In the genomic region with DNA sequence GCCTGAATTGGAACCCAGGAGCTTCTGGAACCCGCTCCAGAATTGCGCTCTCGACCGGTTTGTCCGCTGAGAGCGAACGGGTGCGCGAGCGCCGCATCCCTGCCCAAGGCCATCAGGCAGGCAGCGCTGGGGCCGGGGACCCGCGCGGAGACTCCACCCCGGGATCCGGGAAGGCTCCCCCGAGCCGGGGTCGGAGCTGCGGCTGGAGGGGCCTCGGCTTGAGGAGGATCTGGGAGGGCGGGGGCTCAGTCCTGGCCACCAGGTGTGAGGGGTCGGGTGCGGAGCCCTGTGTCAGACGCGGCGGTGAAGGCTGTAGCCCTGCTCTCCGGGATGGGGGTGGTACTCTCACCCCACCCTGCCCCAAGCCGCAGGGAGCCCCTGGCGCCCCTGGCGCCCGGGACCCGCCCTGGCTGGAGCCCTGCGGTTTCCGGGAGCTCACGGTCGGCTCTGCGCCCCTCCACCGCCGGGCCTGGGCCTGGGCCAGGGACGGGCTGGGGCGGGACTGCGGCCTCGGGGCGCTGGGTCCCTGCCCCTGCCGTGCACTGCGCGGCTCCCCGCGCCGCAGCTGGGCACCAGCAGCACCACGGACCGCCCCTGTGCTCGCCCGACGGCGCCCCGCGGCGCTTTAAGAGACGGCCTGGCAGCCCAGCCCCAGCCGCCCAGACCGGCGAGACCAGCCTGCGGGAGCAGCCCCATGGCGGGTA, we compare ENCODE assay signal across 8 cellular contexts. TPM values are rescaled to one million over a fixed set of nuclear protein-coding genes. Genes with fewer than 3 reads are reported as not detected.
DNase-seq lines count a peak whose midpoint lies in the region; ATAC-seq, FAIRE-seq and TF ChIP-seq lines count a peak whose summit lies in the region.
"Not testable (repeated sequence)": the region's sequence is repeated elsewhere in the genome, so short reads cannot be mapped to it uniquely, and the experiment has no call there.

SYT15 (plus strand) TSS at position 654 of the 704 bp plus-strand sequence; CDS start at position 695, 41 bp downstream.

- not testable (repeated sequence) for H3K4me3 ChIP-seq in A549; IMR-90 (ENCODE audit: insufficient read depth, low read depth, low read length); hepatocyte
- H3K4me3 ChIP-seq in ascending aorta: peak within 1 kb of the TSS in 1 of 2 donors; percentile 49
- peak within 1 kb of the TSS in 1 of 3 experiments; percentile 28; a peak in 2 of 6 replicates for H3K4me3 ChIP-seq in HepG2 (replicated peaks in 1 of 3; ENCODE audit: insufficient read depth in 1 of 3, low read depth in 2 of 3, low read length in 3 of 3)
- H3K4me3 ChIP-seq in neuronal stem cell (ENCODE audit: low read length in 2 of 2): peak within 1 kb of the TSS in 1 of 2 donors; percentile 22
- H3K4me3 ChIP-seq in spleen: peak within 1 kb of the TSS in 4 of 8 donors; percentile 10 to 49 (median 28)

- not testable (repeated sequence) for H3K9me2 ChIP-seq in hepatocyte (replicated peaks; ENCODE audit: insufficient read depth)

- H3K9me3 ChIP-seq in A549; IMR-90 (ENCODE audit: control insufficient read depth, insufficient read depth, low read length); ascending aorta; hepatocyte (ENCODE audit: low read depth); HepG2 (ENCODE audit: low read length); neuronal stem cell (replicated peaks in 1 of 2; ENCODE audit: control insufficient read depth in 2 of 2, insufficient read depth in 1 of 2, low read depth in 1 of 2, low read length in 2 of 2); spleen: not testable (repeated sequence)

- DNase-seq in A549 (ENCODE audit: low read depth in 1 of 2, low spot score in 1 of 2); IMR-90; ascending aorta (ENCODE audit: low spot score in 2 of 2); foreskin keratinocyte; hepatocyte (ENCODE audit: low spot score); HepG2 (ENCODE audit: low spot score); neuronal stem cell (ENCODE audit: low spot score): not testable (repeated sequence)
- peak; percentile 37 for DNase-seq in spleen

- not testable (repeated sequence) for H3K56ac ChIP-seq in IMR-90 (ENCODE audit: extremely low read depth, insufficient read depth, low read length)

- H3K27me3 ChIP-seq in IMR-90 (ENCODE audit: control insufficient read depth, insufficient read depth, low read length); ascending aorta; foreskin keratinocyte; hepatocyte; HepG2 (ENCODE audit: control insufficient read depth in 1 of 2, insufficient read depth in 2 of 2, low read length in 2 of 2); neuronal stem cell (ENCODE audit: control insufficient read depth in 3 of 3, insufficient read depth in 3 of 3, low read depth in 1 of 3, low read length in 3 of 3): not testable (repeated sequence)
- H3K27me3 ChIP-seq in spleen (replicated peaks in 1 of 7): peaks cover 0 to 13% (median 0%) of the 10 kb centered on the region in 7 donors

- not testable (repeated sequence) for H3K9ac ChIP-seq in IMR-90 (ENCODE audit: low read depth, low read length); HepG2 (ENCODE audit: insufficient read depth, low read depth, low read length); neuronal stem cell (ENCODE audit: low read depth, low read length, poor library complexity)

- not testable (repeated sequence) for H3K79me1 ChIP-seq in IMR-90 (ENCODE audit: low read depth in 1 of 2, low read length in 2 of 2); neuronal stem cell (ENCODE audit: low read depth, low read length)

- dilution Hi-C loops in IMR-90 (cut with HindIII; ENCODE audit: low sequenced_read_pairs, unreplicated experiment): not testable (repeated sequence)

- not testable (repeated sequence) for H3K79me2 ChIP-seq in hepatocyte; HepG2 (ENCODE audit: insufficient read depth, low read length)

- not testable (repeated sequence) for H2AK9ac ChIP-seq in IMR-90 (replicated peaks; ENCODE audit: low read depth, low read length, poor library complexity)

- H3K4me2 ChIP-seq in A549; IMR-90 (ENCODE audit: low read depth, low read length): not testable (repeated sequence)
- H3K4me2 ChIP-seq in hepatocyte (peak within 1 kb of the TSS; percentile 69), HepG2 (ENCODE audit: low read depth, low read length) (peak within 1 kb of the TSS; percentile 39; the same call in 1 of the 2 replicates), neuronal stem cell (ENCODE audit: insufficient read depth, low read length, poor library complexity, severe bottlenecking) (peak within 1 kb of the TSS; percentile 49)

- POLR2A ChIA-PET in A549 (lab: Yijun Ruan, JAX); IMR-90 (lab: Charles Lee; ENCODE audit: unreplicated experiment); HepG2 (lab: Yijun Ruan, JAX): not testable (repeated sequence)

- TF ChIP-seq RAD21 in A549 (conservative IDR thresholded peaks at IDR 0.05 in 1 of 2, IDR thresholded peaks at IDR 0.05 in 1 of 2); IMR-90 (IDR thresholded peaks at IDR 0.05; ENCODE audit: low read length); HepG2 (CRISPR knock-in tag; IDR thresholded peaks at IDR 0.05): not testable (repeated sequence)

- in situ Hi-C loops in IMR-90 (cut with MboI; ENCODE audit: low sequenced_read_pairs); HepG2 (cut with HindIII; ENCODE audit: extremely low pct_ligation_motif_present, low pct_unique_long_range_greater_than_20kb): not testable (repeated sequence)

- H2AFZ ChIP-seq in IMR-90 (replicated peaks; ENCODE audit: low read length, poor library complexity); hepatocyte; HepG2 (ENCODE audit: low read length); neuronal stem cell (ENCODE audit: low read length): not testable (repeated sequence)

- not testable (repeated sequence) for BruUV-seq in IMR-90 (replicated peaks; lab: Mats Ljungman, UMichigan); HepG2 (replicated peaks; lab: Mats Ljungman, UMichigan)

- not testable (repeated sequence) for FAIRE-seq in A549 (lab: Jason Lieb, UNC); HepG2 (lab: Jason Lieb, UNC)

- not testable (repeated sequence) for H4K91ac ChIP-seq in IMR-90 (ENCODE audit: insufficient read depth, low read depth, low read length); neuronal stem cell (ENCODE audit: low read depth, low read length, poor library complexity)

- TF ChIP-seq POLR2A in A549 (IDR thresholded peaks at IDR 0.05; ENCODE audit: low read length); IMR-90 (IDR thresholded peaks at IDR 0.05; ENCODE audit: low read depth, low read length); HepG2 (IDR thresholded peaks at IDR 0.05; ENCODE audit: insufficient read depth in 1 of 2, low read depth in 2 of 2, low read length in 2 of 2); spleen (IDR thresholded peaks at IDR 0.05): not testable (repeated sequence)

- not testable (repeated sequence) for H2BK120ac ChIP-seq in IMR-90 (ENCODE audit: low read depth, low read length); neuronal stem cell (ENCODE audit: low read depth, low read length)

- not testable (repeated sequence) for H4K5ac ChIP-seq in IMR-90 (ENCODE audit: low read depth, low read length)

- H3K23ac ChIP-seq in IMR-90 (ENCODE audit: low read depth, low read length); neuronal stem cell (ENCODE audit: low read depth, low read length, poor library complexity): not testable (repeated sequence)

- not testable (repeated sequence) for H2BK5ac ChIP-seq in IMR-90 (ENCODE audit: low read depth, low read length, poor library complexity, severe bottlenecking); neuronal stem cell (ENCODE audit: low read length)

- not testable (repeated sequence) for H3K14ac ChIP-seq in IMR-90 (replicated peaks; ENCODE audit: low read depth, low read length); neuronal stem cell (ENCODE audit: low read length)

- H2BK20ac ChIP-seq in IMR-90 (ENCODE audit: low read depth, low read length): not testable (repeated sequence)

- not testable (repeated sequence) for H2BK12ac ChIP-seq in neuronal stem cell (ENCODE audit: low read length)

- H3K4ac ChIP-seq in IMR-90 (ENCODE audit: low read depth, low read length); neuronal stem cell (ENCODE audit: low read length): not testable (repeated sequence)

- not testable (repeated sequence) for H4K8ac ChIP-seq in IMR-90 (ENCODE audit: low read depth in 2 of 2, low read length in 2 of 2); neuronal stem cell (ENCODE audit: low read depth, low read length)

- WGBS in A549 (ENCODE audit: missing lambda C conversion rate): 93% methylated on average over 26 of the region's 68 CpGs
- no CpG with 5 or more reads among the region's 68 CpGs for WGBS in IMR-90 (ENCODE audit: extremely low coverage in 2 of 2, insufficient read length in 1 of 2), 2 experiments
- 0% methylated on average over 17 of the region's 68 CpGs for WGBS in hepatocyte (ENCODE audit: low lambda C conversion rate, missing lambda C conversion rate)
- WGBS in HepG2 (ENCODE audit: low lambda C conversion rate): no CpG with 5 or more reads among the region's 68 CpGs
- no CpG with 5 or more reads among the region's 68 CpGs for WGBS in neuronal stem cell (ENCODE audit: extremely low coverage in 2 of 2, insufficient read length in 2 of 2, insufficient replicate concordance in 1 of 2), 2 donors
- WGBS in spleen, 5 donors: 1 to 3% (median 2%) methylated on average over 23 to 48 of the region's 68 CpGs; no CpG with 5 or more reads in 2 of the 5 donors

- H4K20me1 ChIP-seq in IMR-90 (ENCODE audit: insufficient read depth, low read length); hepatocyte (ENCODE audit: insufficient read depth, poor library complexity, severe bottlenecking); HepG2 (ENCODE audit: insufficient read depth, low read length): not testable (repeated sequence)

- TF ChIP-seq CTCF in A549 (IDR thresholded peaks at IDR 0.05); IMR-90 (conservative IDR thresholded peaks at IDR 0.05; ENCODE audit: low read depth, low read length); ascending aorta (IDR thresholded peaks at IDR 0.05); foreskin keratinocyte (conservative IDR thresholded peaks at IDR 0.05); hepatocyte (IDR thresholded peaks at IDR 0.05; ENCODE audit: poor library complexity); HepG2 (CRISPR knock-in tag; IDR thresholded peaks at IDR 0.05); spleen (IDR thresholded peaks at IDR 0.05 in 8 of 11, conservative IDR thresholded peaks at IDR 0.05 in 3 of 11): not testable (repeated sequence)

- not testable (repeated sequence) for H3K27ac ChIP-seq in A549; IMR-90 (ENCODE audit: insufficient read depth, low read length); ascending aorta; foreskin keratinocyte; hepatocyte; HepG2 (ENCODE audit: extremely low read length, insufficient read depth, low read length); neuronal stem cell (replicated peaks; ENCODE audit: low read length); spleen

- TF ChIP-seq EP300 in A549 (IDR thresholded peaks at IDR 0.05); HepG2 (IDR thresholded peaks at IDR 0.05; ENCODE audit: low read depth in 2 of 2, low read length in 2 of 2); HepG2 (CRISPR knock-in tag; IDR thresholded peaks at IDR 0.05; ENCODE audit: borderline replicate concordance): not testable (repeated sequence)

- not testable (repeated sequence) for H2BK15ac ChIP-seq in IMR-90 (ENCODE audit: low read depth, low read length); neuronal stem cell (ENCODE audit: low read length)

- CTCF ChIA-PET in A549 (lab: Yijun Ruan, JAX); IMR-90 (lab: Yijun Ruan, JAX); HepG2 (lab: Yijun Ruan, JAX; ENCODE audit: low intra/inter-chr PET ratio, low total read pairs): not testable (repeated sequence)

- not testable (repeated sequence) for H3K36me3 ChIP-seq in IMR-90 (ENCODE audit: control insufficient read depth, insufficient read depth, low read length); ascending aorta; hepatocyte (replicated peaks; ENCODE audit: insufficient read depth, low read depth); HepG2 (replicated peaks in 1 of 2; ENCODE audit: control insufficient read depth in 1 of 2, insufficient read depth in 2 of 2, low read length in 2 of 2); neuronal stem cell (replicated peaks in 1 of 2; ENCODE audit: control insufficient read depth in 2 of 2, insufficient read depth in 2 of 2, low read length in 2 of 2); spleen

- not testable (repeated sequence) for H3K9me1 ChIP-seq in IMR-90 (ENCODE audit: insufficient read depth, low read length)

- peak; percentile 39 to 52 for ATAC-seq in A549
- peak; percentile 70 for ATAC-seq in IMR-90 (ENCODE audit: low read depth)
- peak; percentile 17 for ATAC-seq in foreskin keratinocyte
- peak; percentile 69 for ATAC-seq in HepG2

- H3K4me1 ChIP-seq in A549; IMR-90 (ENCODE audit: control insufficient read depth, insufficient read depth, low read length); ascending aorta; foreskin keratinocyte; hepatocyte (ENCODE audit: insufficient read depth); HepG2 (ENCODE audit: insufficient read depth, low read length); neuronal stem cell (ENCODE audit: control insufficient read depth in 2 of 2, insufficient read depth in 1 of 2, low read depth in 1 of 2, low read length in 2 of 2); spleen: not testable (repeated sequence)

- H3K18ac ChIP-seq in IMR-90 (ENCODE audit: low read depth, low read length); neuronal stem cell (ENCODE audit: low read length): not testable (repeated sequence)

- intact Hi-C loops in IMR-90 (cut with micrococcal nuclease); ascending aorta (cut with DNase I); HepG2 (cut with micrococcal nuclease; ENCODE audit: unreplicated experiment); spleen (cut with DNase I; ENCODE audit: low total_unique reads): not testable (repeated sequence)

- not testable (repeated sequence) for H2AK5ac ChIP-seq in IMR-90 (ENCODE audit: low read depth, low read length); neuronal stem cell (ENCODE audit: low read depth, low read length)

RNA-seq across cellular contexts. Expression of gene SYT15, which starts in this region (rescaled TPM):
- polyA plus RNA-seq in A549 (2011; rRNA removed): 3.3 and 3.5 TPM in 2 replicates
- 3.5 and 4.3 TPM in 2 replicates for polyA plus RNA-seq in A549 (2012; cell fraction: cytosol; rRNA removed)
- polyA plus RNA-seq in A549 (2012; cell fraction: nucleus; rRNA removed): 4.5 and 4.8 TPM in 2 replicates
- polyA plus RNA-seq in A549 (2017; fragmentation: RNase III; extraction: RNeasy Plus Mini Kit Qiagen cat#74134 plus additional on column Dnase treatment): 2.8 to 3.6 TPM (median 3.2 TPM) in 3 replicates
- polyA minus RNA-seq in A549 (2011; rRNA and poly(A)+ RNA removed): 4.1 and 5.5 TPM in 2 replicates
- 0.54 and 1.1 TPM in 2 replicates for total RNA-seq in IMR-90 (2012; rRNA removed)
- 0.42 and 0.68 TPM in 2 replicates for polyA plus RNA-seq in IMR-90 (2012; rRNA removed)
- polyA plus RNA-seq in IMR-90 (2012; cell fraction: cytosol; rRNA removed): 0.09 and 0.25 TPM in 2 replicates
- polyA plus RNA-seq in IMR-90 (2012; cell fraction: nucleus; rRNA removed; ENCODE audit: low replicate concordance): 0.41 and 0.94 TPM in 2 replicates
- total RNA-seq in ascending aorta: 50.9 TPM
- total RNA-seq in foreskin keratinocyte: 0.10 and 0.32 TPM in 2 replicates
- 0.10 and 0.13 TPM in 2 replicates for polyA plus RNA-seq in foreskin keratinocyte
- total RNA-seq in hepatocyte: 0.24 and 2.9 TPM in 2 replicates
- polyA plus RNA-seq in hepatocyte: 1.1 and 1.2 TPM in 2 replicates
- 0.24 and 0.38 TPM in 2 replicates for total RNA-seq in HepG2 (2016; rRNA removed; fragmentation: Illumina TruSeq; extraction: Trizol)
- 0.40 TPM in 1 of 2 replicates, not detected in the other for total RNA-seq in HepG2 (2016; cell fraction: cytosol; rRNA removed; fragmentation: Illumina TruSeq; extraction: Trizol; ENCODE audit: low read depth)
- total RNA-seq in HepG2 (2016; cell fraction: insoluble cytoplasmic fraction; rRNA removed; fragmentation: Illumina TruSeq; extraction: Trizol): 0.19 and 0.34 TPM in 2 replicates
- 0.24 and 0.37 TPM in 2 replicates for total RNA-seq in HepG2 (2016; cell fraction: membrane; rRNA removed; fragmentation: Illumina TruSeq; extraction: Trizol)
- total RNA-seq in HepG2 (2016; cell fraction: nucleus; rRNA removed; fragmentation: Illumina TruSeq; extraction: Trizol): 0.43 and 0.47 TPM in 2 replicates
- polyA plus RNA-seq in HepG2 (2011; rRNA removed): 0.24 and 0.29 TPM in 2 replicates
- polyA plus RNA-seq in HepG2 (2011; cell fraction: cytosol; rRNA removed): 0.13 and 0.15 TPM in 2 replicates
- 0.51 and 0.57 TPM in 2 replicates for polyA plus RNA-seq in HepG2 (2011; cell fraction: nucleus; rRNA removed)
- 3.1 and 5.1 TPM in 2 replicates for polyA plus RNA-seq in HepG2 (2012)
- polyA plus RNA-seq in HepG2 (2016; cell fraction: cytosol; fragmentation: Illumina TruSeq; extraction: Trizol; ENCODE audit: low read depth): 0.25 TPM in 1 of 2 replicates, not detected in the other
- polyA plus RNA-seq in HepG2 (2016; cell fraction: insoluble cytoplasmic fraction; fragmentation: Illumina TruSeq; extraction: Trizol; ENCODE audit: low read depth): 0.30 and 0.46 TPM in 2 replicates
- polyA plus RNA-seq in HepG2 (2016; cell fraction: membrane; fragmentation: Illumina TruSeq; extraction: Trizol; ENCODE audit: low read depth): 0.15 and 0.24 TPM in 2 replicates
- 0.45 and 1.1 TPM in 2 replicates for polyA plus RNA-seq in HepG2 (2016; cell fraction: nucleus; fragmentation: Illumina TruSeq; extraction: Trizol; ENCODE audit: insufficient read depth, low read depth)
- polyA minus RNA-seq in HepG2 (2011; rRNA and poly(A)+ RNA removed; ENCODE audit: low replicate concordance): 0.70 and 0.86 TPM in 2 replicates
- polyA minus RNA-seq in HepG2 (2011; cell fraction: cytosol; rRNA and poly(A)+ RNA removed): not detected in 2 replicates
- 1.9 and 2.8 TPM in 2 replicates for polyA minus RNA-seq in HepG2 (2011; cell fraction: nucleus; rRNA and poly(A)+ RNA removed)
- 0.22 TPM for polyA plus RNA-seq in neuronal stem cell (2013, experiment 1 of 2)
- 0.24 TPM for polyA plus RNA-seq in neuronal stem cell (2013, experiment 2 of 2)
- 1 to 10 TPM in 6 of 7 donors, under 1 TPM in 1; 0.92 to 8.4 (median 3.2) TPM for total RNA-seq in spleen
- polyA plus RNA-seq in spleen: 1 to 10 TPM in 2 of 3 donors, under 1 TPM in 1; 0.20 to 1.5 (median 1.0) TPM

Comparison
In these comparisons a context has a peak if more than half of its experiments do, and no peak if none do; other contexts are left out.
1. Peak in ATAC-seq in foreskin keratinocyte; RNA of the gene not detected or under 1 TPM.
2. ATAC-seq: peak in every context shown above with its lines; median percentile 70 in IMR-90; 69 in HepG2; 46 in A549; 17 in foreskin keratinocyte.